ENCODE assay signal across 24 cellular contexts in the genomic region with DNA sequence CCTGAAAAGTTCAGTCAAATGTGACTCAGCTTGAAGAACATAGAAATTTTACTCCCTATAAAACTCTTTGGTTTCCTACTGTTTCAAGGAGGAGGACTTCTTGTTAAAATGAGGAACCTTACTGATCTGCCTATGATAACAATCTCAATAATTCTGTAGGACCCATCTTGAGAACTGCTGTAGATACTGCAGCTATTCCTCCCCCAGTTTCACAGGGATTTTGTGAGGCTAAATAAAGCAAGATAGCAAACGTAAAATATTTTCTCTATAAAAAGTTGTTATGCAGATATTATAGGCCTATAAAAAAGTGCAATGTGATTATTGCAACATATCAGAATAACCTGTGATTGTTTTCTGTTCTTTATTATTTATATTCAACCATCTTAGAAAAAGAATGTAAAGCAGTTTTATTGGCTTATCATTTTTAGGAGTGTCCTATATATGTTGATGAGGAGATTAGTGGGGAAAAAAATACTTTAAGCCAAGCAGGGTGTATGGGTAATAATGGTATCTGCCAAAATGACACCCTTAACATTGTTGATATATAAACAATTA. TPM values are rescaled to one million over a fixed set of nuclear protein-coding genes. Genes with fewer than 3 reads are reported as not detected.
"Had no signal": no experiment of that assay in that cellular context is flagged by ENCODE, and none has a peak within 500 bp of the region (broad histone marks: within the 10 kb centered on the region; RNA-seq: fewer than 3 reads in every experiment).

No MANE protein-coding gene starts in this region.

- H2AFZ ChIP-seq: PC-9 had no signal

- H3K36me3 ChIP-seq: brain microvascular endothelial cell, cardiac muscle cell had no signal

- DNase-seq: activated B cell treated with CpG ODN at 0.5 μM for 24 hours; activated CD4-positive, alpha-beta T cell treated with anti-CD3 and anti-CD28 coated beads for 1 hour; activated CD4-positive, alpha-beta T cell treated with anti-CD3 and anti-CD28 coated beads, Interleukin-2, amount 10 ng/mL, durations not matched to agents 24 days and 14 days; activated CD4-positive, alpha-beta T cell treated with anti-CD3 and anti-CD28 coated beads, Interleukin-2, amount 50 U/mL, for 48 hours; activated gamma-delta T cell; activated naive CD4-positive, alpha-beta T cell treated with anti-CD3 and anti-CD28 coated beads for 36 hours; activated T-cell treated with anti-CD3 and anti-CD28 coated beads, Interleukin-2, amount 50 U/mL, for 4 hours; amygdala; brain microvascular endothelial cell; cerebellar nuclear complex; Karpas-422; NCI-H1105 treated with DMSO at 0.1 percent for 48 hours; NCI-H1436 treated with DMSO at 0.1 percent for 48 hours; NCI-H187; NCI-H2081; NCI-H510A treated with DMSO at 0.1 percent for 48 hours; NCI-H69; NK-92 treated with Interleukin-12 subunit alpha and Interleukin-12 subunit beta, amount 100 ng/mL, for 24 hours; PC-9; SIG-M5; T-cell; T-helper 2 cell; T1000 had no signal

- H3K27me3 ChIP-seq: brain microvascular endothelial cell, cardiac muscle cell had no signal

- H3K27ac ChIP-seq: brain microvascular endothelial cell, cardiac muscle cell, PC-9 had no signal

- ATAC-seq: activated T-cell treated with anti-CD3 and anti-CD28 coated beads, Interleukin-2, amount 50 U/mL, for 4 hours; T-cell had no signal

- H3K4me3 ChIP-seq: cardiac muscle cell, PC-9 had no signal

- H3K4me2 ChIP-seq: PC-9 had no signal

RNA-seq across cellular contexts. Expression of a gene that starts 12.1 kb away (rescaled TPM):
- total RNA-seq: activated B cell treated with CpG ODN at 0.5 μM for 24 hours; activated CD4-positive, alpha-beta T cell treated with anti-CD3 and anti-CD28 coated beads, Interleukin-2, amount 10 ng/mL, durations not matched to agents 24 days and 14 days; activated naive CD4-positive, alpha-beta T cell treated with anti-CD3 and anti-CD28 coated beads for 36 hours; T-cell had no signal

RNA-seq across cellular contexts. Expression of a gene that starts 36.1 kb away (rescaled TPM):
- total RNA-seq: activated B cell treated with CpG ODN at 0.5 μM for 24 hours; activated CD4-positive, alpha-beta T cell treated with anti-CD3 and anti-CD28 coated beads, Interleukin-2, amount 10 ng/mL, durations not matched to agents 24 days and 14 days; activated naive CD4-positive, alpha-beta T cell treated with anti-CD3 and anti-CD28 coated beads for 36 hours; activated T-cell treated with anti-CD3 and anti-CD28 coated beads, Interleukin-2, amount 50 U/mL, for 4 hours; cardiac muscle cell; T-cell had no signal
